ENCODE assay signal across 16 cellular contexts in genomic region chr1:209618756-209619420, GRCh38. TPM values are rescaled to one million over a fixed set of nuclear protein-coding genes. Genes with fewer than 3 reads are reported as not detected.
DNase-seq lines count a peak whose midpoint lies in the region; ATAC-seq and TF ChIP-seq lines count a peak whose summit lies in the region.
"Had no signal": no experiment of that assay in that cellular context is flagged by ENCODE, and none has a peak within 500 bp of the region (broad histone marks: within the 10 kb centered on the region; RNA-seq: fewer than 3 reads in every experiment).

No MANE protein-coding gene starts in this region.

- no peaks in the 10 kb centered on the region for H3K36me3 ChIP-seq in BLaER1
- no peaks in the 10 kb centered on the region for H3K36me3 ChIP-seq in MG63
- H3K36me3 ChIP-seq in mucosa of descending colon (ENCODE audit: low read depth), result no peaks in the 10 kb centered on the region
- H3K36me3 ChIP-seq in BE2C, result no peaks in the 10 kb centered on the region

- peak overlapping the region; percentile 45; the same call in 1 of the 2 replicates for H3K27ac ChIP-seq in BLaER1
- H3K27ac ChIP-seq: SJCRH30 had no signal

- no peaks in the 10 kb centered on the region for H4K20me1 ChIP-seq in BLaER1

- peaks cover 0 to 10% of the 10 kb centered on the region in 2 donors for H3K4me1 Mint-ChIP-seq in effector memory CD8-positive, alpha-beta T cell (ENCODE audit: low read depth in 2 of 2)
- H3K4me1 Mint-ChIP-seq: naive B cell had no signal

- H3K4me3 Mint-ChIP-seq in effector memory CD8-positive, alpha-beta T cell, result no peak overlapping the region
- H3K4me3 Mint-ChIP-seq: activated T-cell treated with anti-CD3 and anti-CD28 coated beads, Interleukin-2, amount 50 U/mL, for 24 hours; CD14-positive monocyte; naive B cell had no signal

- H3K9me3 Mint-ChIP-seq in effector memory CD8-positive, alpha-beta T cell, result no peaks in the 10 kb centered on the region
- H3K9me3 Mint-ChIP-seq: activated T-cell treated with anti-CD3 and anti-CD28 coated beads, Interleukin-2, amount 50 U/mL, for 24 hours; naive B cell had no signal

- H3K4me2 ChIP-seq in BLaER1, result peak overlapping the region; percentile 64

- H3K9ac ChIP-seq in BLaER1, result no peak overlapping the region

- TF ChIP-seq CTCF in mucosa of descending colon (IDR thresholded peaks at IDR 0.05), result no peak
- no peak for TF ChIP-seq CTCF in BE2C (IDR thresholded peaks at IDR 0.05; ENCODE audit: low read depth, low read length)

- H3K4me3 ChIP-seq in BLaER1 (no peak overlapping the region), MG63 (no peak overlapping the region), mucosa of descending colon (no peak overlapping the region), BE2C (ENCODE audit: low read depth, low read length) (no peak overlapping the region)
- H3K4me3 ChIP-seq: SJCRH30 had no signal

- DNase-seq in MG63 (peak; percentile 80), mucosa of descending colon (no peak), NCI-H1048 (lab: John Stamatoyannopoulos, UW) (no peak), BE2C (no peak)
- no peak for DNase-seq in effector memory CD8-positive, alpha-beta T cell
- DNase-seq in stimulated activated CD4-positive, alpha-beta T cell treated with anti-CD3 and anti-CD28 coated beads, Interleukin-2, amount 100 ng/mL, for 24 hours, result no peak
- DNase-seq: activated CD4-positive, CD25-positive, alpha-beta regulatory T cell; activated T-cell treated with anti-CD3 and anti-CD28 coated beads, Interleukin-2, amount 50 U/mL, for 24 hours; H7; KG1; naive B cell; NCI-H524 treated with DMSO at 0.1 percent for 48 hours; SJCRH30 had no signal

- peaks cover 0 to 5% of the 10 kb centered on the region in 2 donors for H3K27me3 Mint-ChIP-seq in effector memory CD8-positive, alpha-beta T cell
- H3K27me3 Mint-ChIP-seq: activated T-cell treated with anti-CD3 and anti-CD28 coated beads, Interleukin-2, amount 50 U/mL, for 24 hours had no signal

- no peaks in the 10 kb centered on the region for H3K27me3 ChIP-seq in BLaER1
- H3K27me3 ChIP-seq in MG63, result no peaks in the 10 kb centered on the region
- H3K27me3 ChIP-seq in BE2C, result no peaks in the 10 kb centered on the region; the same call in 1 of the 2 replicates
- H3K27me3 ChIP-seq: SJCRH30 had no signal

- H3K36me3 Mint-ChIP-seq in effector memory CD8-positive, alpha-beta T cell (ENCODE audit: insufficient read depth), result no peaks in the 10 kb centered on the region
- H3K36me3 Mint-ChIP-seq: CD14-positive monocyte, naive B cell had no signal

- intact Hi-C loops in mucosa of descending colon (cut with DNase I, micrococcal nuclease), result no loop called here

- ATAC-seq in effector memory CD8-positive, alpha-beta T cell (replicated peaks), result peak; percentile 51
- ATAC-seq in mucosa of descending colon, result peak; percentile 60
- no peak for ATAC-seq in HG03457 (IDR thresholded peaks at IDR 0.05; ENCODE audit: unreplicated experiment)

- no peak overlapping the region for H3K27ac Mint-ChIP-seq in effector memory CD8-positive, alpha-beta T cell
- H3K27ac Mint-ChIP-seq: activated T-cell treated with anti-CD3 and anti-CD28 coated beads, Interleukin-2, amount 50 U/mL, for 24 hours; CD14-positive monocyte; naive B cell had no signal

- H3K4me1 ChIP-seq in BLaER1 (peaks cover 24% of the 10 kb centered on the region), mucosa of descending colon (ENCODE audit: low read depth) (peaks cover 20% of the 10 kb centered on the region), BE2C (no peaks in the 10 kb centered on the region; the same call in 1 of the 2 replicates)
- H3K4me1 ChIP-seq: SJCRH30 had no signal

- H3K9me3 ChIP-seq in BLaER1, result no peaks in the 10 kb centered on the region
- H3K9me3 ChIP-seq in MG63, result no peaks in the 10 kb centered on the region
- no peaks in the 10 kb centered on the region for H3K9me3 ChIP-seq in mucosa of descending colon
- no peaks in the 10 kb centered on the region for H3K9me3 ChIP-seq in BE2C
- H3K9me3 ChIP-seq: SJCRH30 had no signal

RNA-seq across cellular contexts. Expression of gene LAMB3, which starts 33.3 kb away (rescaled TPM):
- 1.5 and 4.7 TPM in 2 replicates for total RNA-seq in MG63 (2014; rRNA removed; shearing (Covaris generic); ENCODE audit: low replicate concordance)
- 100 to 1,000 TPM in 1 of 3 donors, 10 to 100 TPM in 2; 40.3 to 142 (median 62.1) TPM for total RNA-seq in mucosa of descending colon
- 0.26 TPM for polyA plus RNA-seq in BE2C (2012; ENCODE audit: insufficient read depth, insufficient read length, low read depth)

RNA-seq across cellular contexts. Expression of gene CAMK1G, which starts 35.4 kb away (rescaled TPM):
- total RNA-seq in MG63 (2014; rRNA removed; shearing (Covaris generic); ENCODE audit: low replicate concordance), result not detected in 2 replicates
- under 1 TPM in 1 of 3 donors, not detected in 2; 0.60 TPM for total RNA-seq in mucosa of descending colon
- polyA plus RNA-seq in BE2C (2012; ENCODE audit: insufficient read depth, insufficient read length, low read depth), result not detected
- total RNA-seq: SJCRH30 had no signal
- polyA plus RNA-seq: CD14-positive monocyte had no signal

RNA-seq across cellular contexts. Expression of gene G0S2, which starts 56.3 kb away (rescaled TPM):
- 4.7 TPM in 1 of 2 replicates, not detected in the other for total RNA-seq in MG63 (2014; rRNA removed; shearing (Covaris generic); ENCODE audit: low replicate concordance)
- total RNA-seq in mucosa of descending colon, result 10 to 100 TPM in 1 of 3 donors, 1 to 10 TPM in 2; 5.8 to 13.5 (median 9.0) TPM
- polyA plus RNA-seq in BE2C (2012; ENCODE audit: insufficient read depth, insufficient read length, low read depth), result 1.5 TPM
